Comparison of ENCODE assay signal across 1 cellular context in genomic region chr1:21574464-21575151, GRCh38.
A peak's percentile ranks its signal among the peaks of the same experiment; 100 is the strongest.
TF ChIP-seq lines count a peak whose summit lies in the region.

No MANE protein-coding gene starts in this region.

TF ChIP-seq in HEK293, 187 proteins besides CTCF, POLR2A, EP300 and RAD21 (continued from another document):
- TF ChIP-seq ZNF280C (tag by site-specific recombination; IDR thresholded peaks at IDR 0.05) (no peak), ZFHX2 (tag by site-specific recombination; conservative IDR thresholded peaks at IDR 0.05) (peak; percentile 78), ZNF501 (tag by site-specific recombination; IDR thresholded peaks at IDR 0.05) (no peak), ZNF561 (tag by site-specific recombination; IDR thresholded peaks at IDR 0.05; ENCODE audit: borderline replicate concordance) (no peak), ZNF660 (tag by site-specific recombination; IDR thresholded peaks at IDR 0.05) (no peak), ZNF623 (tag by site-specific recombination; IDR thresholded peaks at IDR 0.05) (no peak), ZNF544 (tag by site-specific recombination; IDR thresholded peaks at IDR 0.05) (no peak), ZNF157 (tag by site-specific recombination; IDR thresholded peaks at IDR 0.05) (no peak), REPIN1 (tag by site-specific recombination; IDR thresholded peaks at IDR 0.05; ENCODE audit: low read depth) (no peak), KLF1 (tag by site-specific recombination; IDR thresholded peaks at IDR 0.05) (peak; percentile 67)
- TF ChIP-seq, protein P1, sequence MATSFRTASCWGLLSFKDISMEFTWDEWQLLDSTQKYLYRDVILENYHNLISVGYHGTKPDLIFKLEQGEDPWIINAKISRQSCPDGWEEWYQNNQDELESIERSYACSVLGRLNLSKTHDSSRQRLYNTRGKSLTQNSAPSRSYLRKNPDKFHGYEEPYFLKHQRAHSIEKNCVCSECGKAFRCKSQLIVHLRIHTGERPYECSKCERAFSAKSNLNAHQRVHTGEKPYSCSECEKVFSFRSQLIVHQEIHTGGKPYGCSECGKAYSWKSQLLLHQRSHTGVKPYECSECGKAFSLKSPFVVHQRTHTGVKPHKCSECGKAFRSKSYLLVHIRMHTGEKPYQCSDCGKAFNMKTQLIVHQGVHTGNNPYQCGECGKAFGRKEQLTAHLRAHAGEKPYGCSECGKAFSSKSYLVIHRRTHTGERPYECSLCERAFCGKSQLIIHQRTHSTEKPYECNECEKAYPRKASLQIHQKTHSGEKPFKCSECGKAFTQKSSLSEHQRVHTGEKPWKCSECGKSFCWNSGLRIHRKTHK (tag by site-specific recombination; IDR thresholded peaks at IDR 0.05), result no peak
TF ChIP-seq in HEK293: peak in this region for 7.
